8 cellular contexts compared by ENCODE assay signal in genomic region chr14:63470877-63471565, GRCh38.
DNase-seq lines count a peak whose midpoint lies in the region; ATAC-seq and TF ChIP-seq lines count a peak whose summit lies in the region.

No MANE protein-coding gene starts in this region.

- no peaks in the 10 kb centered on the region for H3K27me3 ChIP-seq in HCT116 (ENCODE audit: insufficient read depth, low read length)
- no peaks in the 10 kb centered on the region for H3K27me3 ChIP-seq in MM.1S (replicated peaks; ENCODE audit: insufficient read depth, low read length)

- RAD21 ChIA-PET in HCT116 (lab: Charles Lee; ENCODE audit: low non-redundant PET in 1 of 2, low total read pairs in 2 of 2, uncharacterized antibody in 2 of 2, unreplicated experiment in 2 of 2) = no interaction called here

- TF ChIP-seq POLR2A in HCT116 (IDR thresholded peaks at IDR 0.05; ENCODE audit: borderline replicate concordance, extremely low read depth, insufficient read depth, insufficient read length) = no peak

- H3K4me2 ChIP-seq in HCT116 (ENCODE audit: low read length) = peak overlapping the region; percentile 42
- H3K4me2 ChIP-seq in MM.1S (ENCODE audit: low read depth, low read length) = peak overlapping the region; percentile 85

- TF ChIP-seq RAD21 in HCT116 (IDR thresholded peaks at IDR 0.05; ENCODE audit: low read depth) = no peak

- H3K36me3 ChIP-seq in HCT116 (ENCODE audit: control insufficient read depth in 1 of 2, insufficient read depth in 2 of 2, low read length in 2 of 2) (no peaks in the 10 kb centered on the region), MM.1S (replicated peaks; ENCODE audit: insufficient read depth, low read length) (no peaks in the 10 kb centered on the region)

- H3K4me1 ChIP-seq in HCT116 (ENCODE audit: control insufficient read depth in 1 of 2, insufficient read depth in 2 of 2, low read length in 2 of 2) = peaks cover 46 to 64% of the 10 kb centered on the region in 2 experiments
- H3K4me1 ChIP-seq in MM.1S (ENCODE audit: low read length) = peaks cover 56% of the 10 kb centered on the region

- H3K79me2 ChIP-seq in HCT116 (ENCODE audit: insufficient read depth, low read length) = peaks cover 83% of the 10 kb centered on the region
- peaks cover 75% of the 10 kb centered on the region for H3K79me2 ChIP-seq in MM.1S (ENCODE audit: low read length)

- H3K9me2 ChIP-seq in HCT116 (ENCODE audit: insufficient read depth) (no peaks in the 10 kb centered on the region), MM.1S (replicated peaks; ENCODE audit: insufficient read depth, low read length) (no peaks in the 10 kb centered on the region)

- H3K9me3 ChIP-seq in HCT116 (ENCODE audit: control insufficient read depth in 1 of 2, insufficient read depth in 1 of 2, low read depth in 1 of 2, low read length in 2 of 2) (no peaks in the 10 kb centered on the region), MM.1S (replicated peaks; ENCODE audit: insufficient read depth, low read length) (no peaks in the 10 kb centered on the region)

- no peak overlapping the region for H3K9ac ChIP-seq in HCT116 (ENCODE audit: low read length)
- peak overlapping the region; percentile 61 for H3K9ac ChIP-seq in MM.1S (ENCODE audit: low read length)

- POLR2A ChIA-PET in HCT116 (lab: Charles Lee) = no interaction called here

- no TSS peak for BruUV-seq in HCT116 (replicated peaks; lab: Mats Ljungman, UMichigan)

- ATAC-seq in HCT116 = peak; percentile 63

- H3K4me3 ChIP-seq in HCT116 (replicated peaks in 1 of 2; ENCODE audit: low read depth in 1 of 2, low read length in 2 of 2) = no peak overlapping the region
- H3K4me3 ChIP-seq in MM.1S (ENCODE audit: low read length) = peak overlapping the region; percentile 29; the same call in 1 of the 2 replicates
- H3K4me3 ChIP-seq in choroid plexus epithelial cell (ENCODE audit: low read depth, low read length) = no peak overlapping the region
- no peak overlapping the region for H3K4me3 ChIP-seq in skeletal muscle cell (ENCODE audit: low read depth, low read length)

- H3F3A ChIP-seq in MM.1S (ENCODE audit: insufficient read depth, low read length) = peaks cover 21% of the 10 kb centered on the region

- no peak overlapping the region for H2AFZ ChIP-seq in HCT116 (ENCODE audit: low read depth, low read length, poor library complexity, severe bottlenecking)
- no peak overlapping the region for H2AFZ ChIP-seq in MM.1S (ENCODE audit: low read length)

- intact Hi-C loops in HCT116 (cut with micrococcal nuclease) = no loop called here

- H4K20me1 ChIP-seq in HCT116 (ENCODE audit: insufficient read depth) (no peaks in the 10 kb centered on the region; the same call in 1 of the 2 replicates), MM.1S (ENCODE audit: insufficient read depth, low read length) (no peaks in the 10 kb centered on the region)

- DNase-seq in DMS153 (lab: John Stamatoyannopoulos, UW) = peak; percentile 27
- DNase-seq in DMS153 treated with DMSO at 0.1 percent for 48 hours (lab: John Stamatoyannopoulos, UW; ENCODE audit: unreplicated experiment) = no peak
- peak; percentile 16 for DNase-seq in HCT116 (ENCODE audit: low read depth, low spot score)
- DNase-seq in MM.1S = peak; percentile 65
- peak; percentile 84 for DNase-seq in choroid plexus epithelial cell (ENCODE audit: low read depth)
- DNase-seq in skeletal muscle cell (ENCODE audit: low read depth) = peak; percentile 31
- DNase-seq in iPS-NIHi11 (ENCODE audit: low spot score) = no peak
- DNase-seq in ureter (ENCODE audit: low spot score) = no peak

- no peak for TF ChIP-seq CTCF in HCT116 (IDR thresholded peaks at IDR 0.05 in 2 of 3, conservative IDR thresholded peaks at IDR 0.05 in 1 of 3; ENCODE audit: borderline replicate concordance in 1 of 3, insufficient read depth in 1 of 3, low read depth in 2 of 3, low read length in 2 of 3)
- no peak for TF ChIP-seq CTCF in MM.1S (IDR thresholded peaks at IDR 0.05; ENCODE audit: low read length)
- no peak for TF ChIP-seq CTCF in choroid plexus epithelial cell (conservative IDR thresholded peaks at IDR 0.05; ENCODE audit: low read depth, low read length)

- peak overlapping the region; percentile 17; the same call in 1 of the 2 replicates for H3K27ac ChIP-seq in HCT116 (ENCODE audit: low read depth, low read length)
- peak overlapping the region; percentile 96 for H3K27ac ChIP-seq in MM.1S (ENCODE audit: low read length)

- CTCF ChIA-PET in HCT116 (lab: Charles Lee) = no interaction called here

TF ChIP-seq in HCT116, 20 proteins besides CTCF, POLR2A, EP300 and RAD21:
- no peak for TF ChIP-seq REST (IDR thresholded peaks at IDR 0.05; ENCODE audit: low read depth)
- TF ChIP-seq FOSL1 (IDR thresholded peaks at IDR 0.05; ENCODE audit: low read depth) = peak; percentile 82
- no peak for TF ChIP-seq ZNF274 (IDR thresholded peaks at IDR 0.05; ENCODE audit: low read depth, low read length)
- TF ChIP-seq JUND (IDR thresholded peaks at IDR 0.05) = peak; percentile 86
- TF ChIP-seq ELF1 (IDR thresholded peaks at IDR 0.05; ENCODE audit: borderline replicate concordance, low read depth) = peak; percentile 21; the same call in 1 of the 2 replicates
- TF ChIP-seq CBX3 (IDR thresholded peaks at IDR 0.05; ENCODE audit: low read depth) = peak; percentile 43; the same call in 1 of the 2 replicates
- TF ChIP-seq SP1 (IDR thresholded peaks at IDR 0.05; ENCODE audit: low read depth) = peak; percentile 65
- TF ChIP-seq ATF3 (IDR thresholded peaks at IDR 0.05) = no peak
- TF ChIP-seq EGR1 (IDR thresholded peaks at IDR 0.05; ENCODE audit: low read depth) = no peak
- TF ChIP-seq POLR2AphosphoS5 (IDR thresholded peaks at IDR 0.05; ENCODE audit: low read depth, low read length) = no peak
- TF ChIP-seq CEBPB (IDR thresholded peaks at IDR 0.05; ENCODE audit: low read depth) = peak; percentile 93

Comparison
In these comparisons a context has a peak if more than half of its experiments do, and no peak if none do; other contexts are left out.
1. DNase-seq: peak in DMS153 (single experiment), HCT116 (single experiment), MM.1S (single experiment), choroid plexus epithelial cell (single experiment) and skeletal muscle cell (single experiment); none in DMS153 treated with DMSO at 0.1 percent for 48 hours (single experiment), iPS-NIHi11 (single experiment) and ureter (single experiment).